ENCODE assay signal across 26 cellular contexts in the genomic region with DNA sequence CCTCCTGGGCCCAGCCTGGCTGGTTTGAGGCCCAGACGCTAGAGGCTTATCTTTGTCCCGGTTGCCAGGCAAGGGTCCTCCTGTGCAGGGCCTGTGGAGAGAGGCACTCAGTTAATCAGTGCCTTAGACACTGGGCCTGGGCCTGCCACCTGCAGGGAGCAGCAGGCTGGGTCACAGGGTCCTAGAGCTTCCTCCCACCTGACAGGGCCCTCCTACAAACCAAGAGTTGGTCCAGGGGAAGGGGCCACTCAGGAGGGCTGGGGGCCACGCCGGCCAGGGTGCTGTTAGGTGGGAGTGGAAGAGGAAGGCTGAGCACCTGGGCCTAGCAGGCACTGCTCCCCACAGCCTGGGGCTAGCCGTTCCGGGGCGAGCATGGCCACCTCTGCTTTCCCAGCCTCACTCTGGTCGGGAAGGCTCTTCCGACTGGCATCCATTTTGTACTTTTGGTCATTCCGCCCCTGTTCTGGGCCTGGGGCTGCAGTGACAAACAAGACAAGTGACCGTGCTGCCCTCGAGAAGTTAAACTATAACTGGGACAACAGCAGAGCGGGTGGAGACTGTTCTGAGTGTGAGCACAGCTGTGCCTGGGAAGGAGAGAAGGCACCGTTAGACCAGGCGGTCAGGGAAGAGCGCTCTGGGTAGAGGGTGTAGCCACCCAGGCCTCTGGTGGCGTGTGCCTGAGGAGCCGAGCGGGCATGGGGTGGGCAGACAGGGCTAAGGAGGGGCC. TPM values are rescaled to one million over a fixed set of nuclear protein-coding genes. Genes with fewer than 3 reads are reported as not detected.
A peak's percentile ranks its signal among the peaks of the same experiment; 100 is the strongest.
DNase-seq lines count a peak whose midpoint lies in the region; ATAC-seq and TF ChIP-seq lines count a peak whose summit lies in the region.
"Had no signal": no experiment of that assay in that cellular context is flagged by ENCODE, and none has a peak within 500 bp of the region (broad histone marks: within the 10 kb centered on the region; RNA-seq: fewer than 3 reads in every experiment).

No MANE protein-coding gene starts in this region.

- H3K9me3 ChIP-seq in neuronal stem cell (replicated peaks in 1 of 2; ENCODE audit: control insufficient read depth in 2 of 2, insufficient read depth in 1 of 2, low read depth in 1 of 2, low read length in 2 of 2) (peaks cover 20 to 29% of the 10 kb centered on the region in 2 donors), WERI-Rb-1 (ENCODE audit: severe bottlenecking) (peaks cover 12% of the 10 kb centered on the region), MM.1S (replicated peaks; ENCODE audit: insufficient read depth, low read length) (no peaks in the 10 kb centered on the region)
- no peaks in the 10 kb centered on the region for H3K9me3 ChIP-seq in CD4-positive, alpha-beta T cell (ENCODE audit: control insufficient read depth, low read length)
- H3K9me3 ChIP-seq: adrenal gland, breast epithelium, upper lobe of left lung had no signal

- H3K27me3 Mint-ChIP-seq in CD4-positive, alpha-beta T cell: no peaks in the 10 kb centered on the region
- H3K27me3 Mint-ChIP-seq: activated B cell treated with CpG ODN at 0.5 μM for 24 hours; stimulated activated naive CD8-positive, alpha-beta T cell treated with anti-CD3 and anti-CD28 coated beads, Interleukin-15, Interleukin-2, amounts not matched to agents 100 ng/mL and 50 ng/mL, for 24 hours had no signal

- peaks cover 3% of the 10 kb centered on the region for H3K79me1 ChIP-seq in neuronal stem cell (ENCODE audit: low read depth, low read length)

- no peaks in the 10 kb centered on the region for H3K9me2 ChIP-seq in MM.1S (replicated peaks; ENCODE audit: insufficient read depth, low read length)

- POLR2A ChIA-PET in CD4-positive, alpha-beta T cell (lab: Charles Lee): no interaction called here

- no peak overlapping the region for H3K18ac ChIP-seq in neuronal stem cell (ENCODE audit: low read length)

- H3K79me2 ChIP-seq in MM.1S (ENCODE audit: low read length): no peaks in the 10 kb centered on the region

- H2AFZ ChIP-seq in neuronal stem cell (ENCODE audit: low read length) (no peak overlapping the region), MM.1S (ENCODE audit: low read length) (no peak overlapping the region)

- H3K4me3 Mint-ChIP-seq in CD4-positive, alpha-beta T cell: no peak overlapping the region
- H3K4me3 Mint-ChIP-seq: activated B cell treated with CpG ODN at 0.5 μM for 24 hours; stimulated activated naive CD8-positive, alpha-beta T cell treated with anti-CD3 and anti-CD28 coated beads, Interleukin-15, Interleukin-2, amounts not matched to agents 100 ng/mL and 50 ng/mL, for 24 hours had no signal

- peaks cover 5% of the 10 kb centered on the region for H3K9me3 Mint-ChIP-seq in CD4-positive, alpha-beta T cell

- H2AK5ac ChIP-seq in neuronal stem cell (ENCODE audit: low read depth, low read length): no peak overlapping the region

- ATAC-seq in CD4-positive, alpha-beta T cell (ENCODE audit: poor library complexity): no peak
- ATAC-seq: A549, left ventricle myocardium superior, Right ventricle myocardium inferior had no signal

- H3K27me3 ChIP-seq in H7 (ENCODE audit: control insufficient read depth, insufficient read depth, low read length) (no peaks in the 10 kb centered on the region), neuronal stem cell (ENCODE audit: control insufficient read depth in 3 of 3, insufficient read depth in 3 of 3, low read depth in 1 of 3, low read length in 3 of 3) (no peaks in the 10 kb centered on the region), WERI-Rb-1 (ENCODE audit: insufficient read depth, low read depth, severe bottlenecking) (no peaks in the 10 kb centered on the region), MM.1S (replicated peaks; ENCODE audit: insufficient read depth, low read length) (no peaks in the 10 kb centered on the region)
- H3K27me3 ChIP-seq in CD4-positive, alpha-beta T cell (ENCODE audit: control insufficient read depth, insufficient read depth, low read length): no peaks in the 10 kb centered on the region
- H3K27me3 ChIP-seq: adrenal gland, breast epithelium, upper lobe of left lung had no signal

- CTCF ChIA-PET in CD4-positive, alpha-beta T cell (lab: Charles Lee): no interaction called here

- H4K91ac ChIP-seq in neuronal stem cell (ENCODE audit: low read depth, low read length, poor library complexity): no peak overlapping the region

- no peak overlapping the region for H4K8ac ChIP-seq in neuronal stem cell (ENCODE audit: low read depth, low read length)

- no peak overlapping the region for H3K14ac ChIP-seq in neuronal stem cell (ENCODE audit: low read length)

- H3K4me1 ChIP-seq in neuronal stem cell (ENCODE audit: control insufficient read depth in 2 of 2, insufficient read depth in 1 of 2, low read depth in 1 of 2, low read length in 2 of 2) (no peaks in the 10 kb centered on the region), MM.1S (ENCODE audit: low read length) (no peaks in the 10 kb centered on the region)
- H3K4me1 ChIP-seq: adrenal gland, breast epithelium had no signal

- no peak overlapping the region for H2BK5ac ChIP-seq in neuronal stem cell (ENCODE audit: low read length)

- intact Hi-C loops in CD4-positive, alpha-beta T cell (cut with DNase I, micrococcal nuclease): no loop called here

- TF ChIP-seq CTCF in 22Rv1 (IDR thresholded peaks at IDR 0.05): no peak
- no peak for TF ChIP-seq CTCF in CD4-positive, alpha-beta T cell (IDR thresholded peaks at IDR 0.05)
- TF ChIP-seq CTCF in WERI-Rb-1 (IDR thresholded peaks at IDR 0.05; ENCODE audit: low read depth, low read length): no peak
- no peak for TF ChIP-seq CTCF in MM.1S (IDR thresholded peaks at IDR 0.05; ENCODE audit: low read length)

- H3F3A ChIP-seq in MM.1S (ENCODE audit: insufficient read depth, low read length): no peaks in the 10 kb centered on the region

- H3K9ac ChIP-seq in neuronal stem cell (ENCODE audit: low read depth, low read length, poor library complexity) (peak overlapping the region; percentile 30), MM.1S (ENCODE audit: low read length) (no peak overlapping the region)
- H3K9ac ChIP-seq: KMS-11 had no signal

- WGBS in neuronal stem cell (ENCODE audit: extremely low coverage in 2 of 2, insufficient read length in 2 of 2, insufficient replicate concordance in 1 of 2), 2 donors: no CpG with 5 or more reads among the region's 19 CpGs

- H3K4me2 ChIP-seq in neuronal stem cell (ENCODE audit: insufficient read depth, low read length, poor library complexity, severe bottlenecking) (no peak overlapping the region), MM.1S (ENCODE audit: low read depth, low read length) (no peak overlapping the region)
- H3K4me2 ChIP-seq: A549, KMS-11 had no signal

- peak overlapping the region; percentile 47 for H3K23ac ChIP-seq in neuronal stem cell (ENCODE audit: low read depth, low read length, poor library complexity)

- H3K36me3 ChIP-seq in H7 (replicated peaks; ENCODE audit: control insufficient read depth, insufficient read depth, low read length) (no peaks in the 10 kb centered on the region), neuronal stem cell (replicated peaks in 1 of 2; ENCODE audit: control insufficient read depth in 2 of 2, insufficient read depth in 2 of 2, low read length in 2 of 2) (peaks cover 0 to 14% of the 10 kb centered on the region in 2 donors), WERI-Rb-1 (peaks cover 17% of the 10 kb centered on the region), MM.1S (replicated peaks; ENCODE audit: insufficient read depth, low read length) (no peaks in the 10 kb centered on the region)
- H3K36me3 ChIP-seq: adrenal gland, breast epithelium had no signal

- H3K4ac ChIP-seq in neuronal stem cell (ENCODE audit: low read length): no peak overlapping the region

- H4K20me1 ChIP-seq in MM.1S (ENCODE audit: insufficient read depth, low read length): no peaks in the 10 kb centered on the region

- H2BK120ac ChIP-seq in neuronal stem cell (ENCODE audit: low read depth, low read length): no peak overlapping the region

- H2BK15ac ChIP-seq in neuronal stem cell (ENCODE audit: low read length): no peak overlapping the region

- no peak overlapping the region for H2BK12ac ChIP-seq in neuronal stem cell (ENCODE audit: low read length)

- H3K4me3 ChIP-seq in H7 (ENCODE audit: insufficient read depth, low read depth, low read length): no peak overlapping the region
- H3K4me3 ChIP-seq in neuronal stem cell (ENCODE audit: low read length in 2 of 2): no peak overlapping the region
- H3K4me3 ChIP-seq in WERI-Rb-1 (ENCODE audit: low read depth, low read length): no peak overlapping the region
- H3K4me3 ChIP-seq in MM.1S (ENCODE audit: low read length): no peak overlapping the region
- H3K4me3 ChIP-seq: A549, adrenal gland, breast epithelium, upper lobe of left lung had no signal

- H3K36me3 Mint-ChIP-seq in CD4-positive, alpha-beta T cell (ENCODE audit: low read depth): peaks cover 70% of the 10 kb centered on the region

- H3K4me1 Mint-ChIP-seq in CD4-positive, alpha-beta T cell (ENCODE audit: low read depth): peaks cover 4% of the 10 kb centered on the region
- H3K4me1 Mint-ChIP-seq: activated B cell treated with CpG ODN at 0.5 μM for 24 hours had no signal

- peak; percentile 61 for DNase-seq in H7
- DNase-seq in inferior parietal cortex (ENCODE audit: extremely low spot score): peak; percentile 7
- DNase-seq in neuronal stem cell (ENCODE audit: low spot score): no peak
- DNase-seq in CD4-positive, alpha-beta T cell: no peak
- no peak for DNase-seq in WERI-Rb-1
- DNase-seq in NCI-H1048 (lab: John Stamatoyannopoulos, UW): no peak
- DNase-seq in MM.1S: no peak
- DNase-seq: activated B cell treated with CpG ODN at 0.5 μM for 24 hours; activated CD4-positive, alpha-beta T cell treated with anti-CD3 and anti-CD28 coated beads, Interleukin-2, amount 50 U/mL, for 4 hours; activated effector memory CD4-positive, alpha-beta T cell treated with anti-CD3 and anti-CD28 coated beads, Interleukin-2, amount 50 U/mL, for 16 hours; adrenal gland; GDM1; HCEC 1CT; left ventricle myocardium superior; NCI-H187; NCI-H226; NCI-H82; stimulated activated CD4-positive, alpha-beta T cell treated with anti-CD3 and anti-CD28 coated beads, Interleukin-4, amount 100 ng/mL, for 24 hours; T-helper 9 cell had no signal

- H3K27ac Mint-ChIP-seq in CD4-positive, alpha-beta T cell: no peak overlapping the region
- H3K27ac Mint-ChIP-seq: activated B cell treated with CpG ODN at 0.5 μM for 24 hours; stimulated activated naive CD8-positive, alpha-beta T cell treated with anti-CD3 and anti-CD28 coated beads, Interleukin-15, Interleukin-2, amounts not matched to agents 100 ng/mL and 50 ng/mL, for 24 hours had no signal

- H3K27ac ChIP-seq in 22Rv1 (peak overlapping the region; percentile 55), neuronal stem cell (replicated peaks; ENCODE audit: low read length) (no peak overlapping the region), WERI-Rb-1 (no peak overlapping the region), MM.1S (ENCODE audit: low read length) (no peak overlapping the region)
- no peak overlapping the region for H3K27ac ChIP-seq in CD4-positive, alpha-beta T cell (ENCODE audit: low read depth, low read length)
- H3K27ac ChIP-seq: A549, adrenal gland, breast epithelium, KMS-11 had no signal

RNA-seq across cellular contexts. Expression of a gene that starts 27.2 kb away (rescaled TPM):
- total RNA-seq in H7 (2014; rRNA removed; shearing (Covaris generic)): 17.5 and 26.6 TPM in 2 replicates
- polyA plus RNA-seq in neuronal stem cell (2013, experiment 1 of 2): 61.7 TPM
- 70.1 TPM for polyA plus RNA-seq in neuronal stem cell (2013, experiment 2 of 2)
- total RNA-seq in CD4-positive, alpha-beta T cell: 10 to 100 TPM; 75.8 to 80.7 TPM

Comparison
In these comparisons a context has a peak if more than half of its experiments do, and no peak if none do; other contexts are left out.
1. DNase-seq: peak in H7 (single experiment) and inferior parietal cortex (single experiment); none in neuronal stem cell (single experiment), CD4-positive, alpha-beta T cell (0 of 10), WERI-Rb-1 (single experiment), NCI-H1048 (single experiment) and MM.1S (single experiment).